20 cellular contexts compared by ENCODE assay signal in genomic region chr5:150539206-150539605, GRCh38.
"Had no signal": no experiment of that assay in that cellular context is flagged by ENCODE, and none has a peak within 500 bp of the region (broad histone marks: within the 10 kb centered on the region; RNA-seq: fewer than 3 reads in every experiment).

No MANE protein-coding gene starts in this region.

- H3K27ac Mint-ChIP-seq: activated CD8-positive, alpha-beta T cell treated with anti-CD3 and anti-CD28 coated beads, Interleukin-2, amount 10 ng/mL, durations not matched to agents 7 days and 5 days; activated naive CD8-positive, alpha-beta T cell; activated T-helper 1 cell treated with anti-CD3 and anti-CD28 coated beads, Interleukin-12 subunit alpha, Interleukin-12 subunit beta, Interleukin-2, Interleukin-4 antibody, amounts not matched to agents 30 ng/mL and 10 ng/mL and 1 ng/mL, durations not matched to agents 14 hours and 24 hours and 36 hours; memory B cell; natural killer cell treated with Interleukin-12 subunit alpha and Interleukin-12 subunit beta and Interleukin-15 and Interleukin-18, amount 100 ng/mL, for 72 hours; stimulated activated memory B cell treated with anti-CD40 and anti-IgM and Interleukin-4, amounts not matched to agents 10 μg/mL and 1 μg/mL and 100 μg/mL, for 72 hours; T-helper 2 cell treated with Interferon-gamma antibody and Interleukin-4, amounts not matched to agents 5 μg/mL and 100 μg/mL, for 36 hours; type B pancreatic cell had no signal

- H3K4me1 Mint-ChIP-seq: memory B cell; stimulated activated memory B cell treated with anti-CD40 and anti-IgM and Interleukin-4, amounts not matched to agents 10 μg/mL and 1 μg/mL and 100 μg/mL, for 72 hours had no signal

- H3K27me3 ChIP-seq: left lung, stomach had no signal

- H3K4me3 Mint-ChIP-seq: activated CD8-positive, alpha-beta T cell treated with anti-CD3 and anti-CD28 coated beads, Interleukin-2, amount 10 ng/mL, durations not matched to agents 7 days and 5 days; activated naive CD8-positive, alpha-beta T cell; activated T-helper 1 cell treated with anti-CD3 and anti-CD28 coated beads, Interleukin-12 subunit alpha, Interleukin-12 subunit beta, Interleukin-2, Interleukin-4 antibody, amounts not matched to agents 30 ng/mL and 10 ng/mL and 1 ng/mL, durations not matched to agents 14 hours and 24 hours and 36 hours; memory B cell; natural killer cell treated with Interleukin-12 subunit alpha and Interleukin-12 subunit beta and Interleukin-15 and Interleukin-18, amount 100 ng/mL, for 72 hours; stimulated activated memory B cell treated with anti-CD40 and anti-IgM and Interleukin-4, amounts not matched to agents 10 μg/mL and 1 μg/mL and 100 μg/mL, for 72 hours; T-helper 2 cell treated with Interferon-gamma antibody and Interleukin-4, amounts not matched to agents 5 μg/mL and 100 μg/mL, for 36 hours; type B pancreatic cell had no signal

- ATAC-seq: activated CD8-positive, alpha-beta T cell treated with anti-CD3 and anti-CD28 coated beads, Interleukin-2, amount 10 ng/mL, durations not matched to agents 7 days and 5 days; left lung; SK-N-SH treated with all-trans-retinoic acid at 6 μM for 48 hours; stimulated activated memory B cell treated with anti-CD40 and anti-IgM and Interleukin-4, amounts not matched to agents 10 μg/mL and 1 μg/mL and 100 μg/mL, for 72 hours had no signal

- H3K4me3 ChIP-seq: coronary artery, left lung, stomach had no signal

- H3K27me3 Mint-ChIP-seq: activated naive CD8-positive, alpha-beta T cell; memory B cell; natural killer cell treated with Interleukin-12 subunit alpha and Interleukin-12 subunit beta and Interleukin-15 and Interleukin-18, amount 100 ng/mL, for 72 hours; stimulated activated memory B cell treated with anti-CD40 and anti-IgM and Interleukin-4, amounts not matched to agents 10 μg/mL and 1 μg/mL and 100 μg/mL, for 72 hours; type B pancreatic cell had no signal

- H3K36me3 Mint-ChIP-seq: natural killer cell treated with Interleukin-12 subunit alpha and Interleukin-12 subunit beta and Interleukin-15 and Interleukin-18, amount 100 ng/mL, for 72 hours had no signal

- DNase-seq: activated CD4-positive, alpha-beta T cell treated with anti-CD3 and anti-CD28 coated beads for 1 hour; activated CD4-positive, alpha-beta T cell treated with anti-CD3 and anti-CD28 coated beads, Interleukin-2, amount 50 U/mL, for 1 hour; activated CD8-positive, alpha-beta T cell treated with anti-CD3 and anti-CD28 coated beads, Interleukin-2, amount 10 ng/mL, durations not matched to agents 7 days and 5 days; activated gamma-delta T cell; foreskin fibroblast; left lung; right cardiac atrium; stimulated activated CD4-positive, alpha-beta T cell treated with anti-CD3 and anti-CD28 coated beads, Interleukin-2, amount 100 ng/mL, for 24 hours; stomach had no signal

- H3K27ac ChIP-seq: left lung, parathyroid adenoma, VCaP had no signal

- H3K9ac ChIP-seq: parathyroid adenoma had no signal

- H3K9me3 ChIP-seq: left lung, stomach had no signal

- H3K9me3 Mint-ChIP-seq: activated T-helper 1 cell treated with anti-CD3 and anti-CD28 coated beads, Interleukin-12 subunit alpha, Interleukin-12 subunit beta, Interleukin-2, Interleukin-4 antibody, amounts not matched to agents 30 ng/mL and 10 ng/mL and 1 ng/mL, durations not matched to agents 14 hours and 24 hours and 36 hours; natural killer cell treated with Interleukin-12 subunit alpha and Interleukin-12 subunit beta and Interleukin-15 and Interleukin-18, amount 100 ng/mL, for 72 hours; stimulated activated memory B cell treated with anti-CD40 and anti-IgM and Interleukin-4, amounts not matched to agents 10 μg/mL and 1 μg/mL and 100 μg/mL, for 72 hours; T-helper 2 cell treated with Interferon-gamma antibody and Interleukin-4, amounts not matched to agents 5 μg/mL and 100 μg/mL, for 36 hours; type B pancreatic cell had no signal

- H3K4me1 ChIP-seq: parathyroid adenoma had no signal
